19 cellular contexts compared by ENCODE assay signal in genomic region chr6:1592852-1593251, GRCh38. TPM values are rescaled to one million over a fixed set of nuclear protein-coding genes. Genes with fewer than 3 reads are reported as not detected.
A peak's percentile ranks its signal among the peaks of the same experiment; 100 is the strongest.
DNase-seq lines count a peak whose midpoint lies in the region; ATAC-seq, FAIRE-seq and TF ChIP-seq lines count a peak whose summit lies in the region.
"Had no signal": no experiment of that assay in that cellular context is flagged by ENCODE, and none has a peak within 500 bp of the region (broad histone marks: within the 10 kb centered on the region; RNA-seq: fewer than 3 reads in every experiment).

No MANE protein-coding gene starts in this region.

- H3K27ac ChIP-seq in osteoblast (ENCODE audit: low read depth, low read length) (no peak overlapping the region), HepG2 (ENCODE audit: extremely low read length, insufficient read depth, low read length) (no peak overlapping the region)
- H3K27ac ChIP-seq: BLaER1 treated with 17β-estradiol and CSF1 and Interleukin-3, amounts not matched to agents 10 nM and 100 nM had no signal

- TF ChIP-seq CTCF in WTC11 (IDR thresholded peaks at IDR 0.05) (no peak), osteoblast (IDR thresholded peaks at IDR 0.05; ENCODE audit: extremely low read depth, low read depth, low read length) (no peak), type B pancreatic cell (conservative IDR thresholded peaks at IDR 0.05) (no peak), HepG2 (CRISPR knock-in tag; IDR thresholded peaks at IDR 0.05) (no peak)

- no peaks in the 10 kb centered on the region for H3K9me3 Mint-ChIP-seq in activated CD8-positive, alpha-beta memory T cell treated with anti-CD3 and anti-CD28 coated beads, Interleukin-2, amount 10 ng/mL, durations not matched to agents 7 days and 5 days (ENCODE audit: low read depth)
- H3K9me3 Mint-ChIP-seq in WTC11 (no peaks in the 10 kb centered on the region), type B pancreatic cell (peaks cover 7% of the 10 kb centered on the region)
- H3K9me3 Mint-ChIP-seq: CD8-positive, alpha-beta T cell; IgD-negative memory B cell had no signal

- BruUV-seq in HepG2 (replicated peaks; lab: Mats Ljungman, UMichigan) = no TSS peak

- H3K9me3 ChIP-seq in osteoblast (ENCODE audit: low read depth, low read length) (peaks cover 2% of the 10 kb centered on the region), HepG2 (ENCODE audit: low read length) (no peaks in the 10 kb centered on the region)
- H3K9me3 ChIP-seq: BLaER1 treated with 17β-estradiol and CSF1 and Interleukin-3, amounts not matched to agents 10 nM and 100 nM; HAP-1 had no signal

- TF ChIP-seq RAD21 in HepG2 (CRISPR knock-in tag; IDR thresholded peaks at IDR 0.05) = no peak

- DNase-seq in activated CD8-positive, alpha-beta memory T cell treated with anti-CD3 and anti-CD28 coated beads, Interleukin-2, amount 50 U/mL, for 48 hours = peak; percentile 17
- no peak for DNase-seq in activated CD8-positive, alpha-beta memory T cell treated with anti-CD3 and anti-CD28 coated beads, Interleukin-2, amount 10 ng/mL, durations not matched to agents 7 days and 5 days
- DNase-seq in WTC11 (ENCODE audit: low spot score) (no peak), osteoblast (ENCODE audit: insufficient read length, low spot score, missing footprints) (peak; percentile 30), type B pancreatic cell (ENCODE audit: extremely low spot score, unreplicated experiment) (peak; percentile 50), HepG2 (ENCODE audit: low spot score) (no peak)
- DNase-seq: CD8-positive, alpha-beta T cell; COR-L47; DMS 273 treated with DMSO at 0.1 percent for 48 hours; KBM-7 had no signal

- H3K4me2 ChIP-seq in osteoblast (ENCODE audit: insufficient read depth, low read length) (no peak overlapping the region), HepG2 (ENCODE audit: low read depth, low read length) (no peak overlapping the region)
- H3K4me2 ChIP-seq: BLaER1 treated with 17β-estradiol and CSF1 and Interleukin-3, amounts not matched to agents 10 nM and 100 nM had no signal

- H3K4me1 ChIP-seq in osteoblast (ENCODE audit: insufficient read depth, low read length) (peaks cover 6% of the 10 kb centered on the region), HepG2 (ENCODE audit: insufficient read depth, low read length) (peaks cover 51% of the 10 kb centered on the region)

- H3K4me3 ChIP-seq in osteoblast (ENCODE audit: insufficient read depth, low read length) (no peak overlapping the region), HepG2 (replicated peaks in 1 of 3; ENCODE audit: insufficient read depth in 1 of 3, low read depth in 2 of 3, low read length in 3 of 3) (no peak overlapping the region)
- H3K4me3 ChIP-seq: BLaER1 treated with 17β-estradiol and CSF1 and Interleukin-3, amounts not matched to agents 10 nM and 100 nM; HAP-1 had no signal

- peaks cover 54% of the 10 kb centered on the region for H3K27me3 ChIP-seq in osteoblast (ENCODE audit: insufficient read depth, low read length)
- peaks cover 11 to 51% of the 10 kb centered on the region in 2 experiments; a peak in 4 of 5 replicates for H3K27me3 ChIP-seq in HepG2 (ENCODE audit: control insufficient read depth in 1 of 2, insufficient read depth in 2 of 2, low read length in 2 of 2)

- CTCF ChIA-PET in activated CD8-positive, alpha-beta memory T cell treated with anti-CD3 and anti-CD28 coated beads, Interleukin-2, amount 10 ng/mL, durations not matched to agents 7 days and 5 days (lab: Charles Lee) = interaction anchor here (0.6 to 1.1 kb wide), 3 partner anchors 25 to 69 kb away, joined by 3 to 4 read pairs (median 4); no protein-coding TSS in a partner anchor
- CTCF ChIA-PET in WTC11 (lab: Charles Lee) (no interaction called here), HepG2 (lab: Yijun Ruan, JAX; ENCODE audit: low intra/inter-chr PET ratio, low total read pairs) (no interaction called here)

- no peak overlapping the region for H3K9ac ChIP-seq in HepG2 (ENCODE audit: insufficient read depth, low read depth, low read length)
- H3K9ac ChIP-seq: BLaER1 treated with 17β-estradiol and CSF1 and Interleukin-3, amounts not matched to agents 10 nM and 100 nM had no signal

- no peak for TF ChIP-seq EP300 in HepG2 (IDR thresholded peaks at IDR 0.05; ENCODE audit: low read depth in 2 of 2, low read length in 2 of 2)
- TF ChIP-seq EP300 in HepG2 (CRISPR knock-in tag; IDR thresholded peaks at IDR 0.05; ENCODE audit: borderline replicate concordance) = no peak

- no peak for ATAC-seq in activated CD8-positive, alpha-beta memory T cell treated with anti-CD3 and anti-CD28 coated beads, Interleukin-2, amount 10 ng/mL, durations not matched to agents 7 days and 5 days
- no peak for ATAC-seq in WTC11
- ATAC-seq in HepG2 = no peak
- no peak for ATAC-seq in GM18868 (IDR thresholded peaks at IDR 0.05; ENCODE audit: unreplicated experiment)
- ATAC-seq: CD8-positive, alpha-beta T cell had no signal

- intact Hi-C loops in HepG2 (cut with micrococcal nuclease; ENCODE audit: unreplicated experiment) = loop anchor here (10.0 kb wide), 1 partner anchor 1462 kb away; no protein-coding TSS in a partner anchor

- no peak for TF ChIP-seq POLR2A in HepG2 (IDR thresholded peaks at IDR 0.05; ENCODE audit: insufficient read depth in 1 of 2, low read depth in 2 of 2, low read length in 2 of 2)

- no peak for FAIRE-seq in HepG2 (lab: Jason Lieb, UNC)
- FAIRE-seq: G401.6, GM12891, H1, HTR-8/SVneo had no signal

- WGBS in HepG2 (ENCODE audit: low lambda C conversion rate) = 74% methylated on average over 8 of the region's 8 CpGs

- H2AFZ ChIP-seq in osteoblast (ENCODE audit: low read length) (no peak overlapping the region), HepG2 (ENCODE audit: low read length) (no peak overlapping the region)

- peaks cover 50% of the 10 kb centered on the region for H3K27me3 Mint-ChIP-seq in activated CD8-positive, alpha-beta memory T cell treated with anti-CD3 and anti-CD28 coated beads, Interleukin-2, amount 10 ng/mL, durations not matched to agents 7 days and 5 days
- H3K27me3 Mint-ChIP-seq in WTC11 (ENCODE audit: low read depth) = peaks cover 13% of the 10 kb centered on the region
- peaks cover 47% of the 10 kb centered on the region for H3K27me3 Mint-ChIP-seq in type B pancreatic cell

- H3K79me2 ChIP-seq in osteoblast (ENCODE audit: insufficient read depth, low read length) = no peaks in the 10 kb centered on the region
- no peaks in the 10 kb centered on the region for H3K79me2 ChIP-seq in HepG2 (ENCODE audit: insufficient read depth, low read length)

- H3K4me3 Mint-ChIP-seq in activated CD8-positive, alpha-beta memory T cell treated with anti-CD3 and anti-CD28 coated beads, Interleukin-2, amount 10 ng/mL, durations not matched to agents 7 days and 5 days = no peak overlapping the region
- H3K4me3 Mint-ChIP-seq in WTC11 = no peak overlapping the region
- no peak overlapping the region for H3K4me3 Mint-ChIP-seq in type B pancreatic cell
- H3K4me3 Mint-ChIP-seq: B cell; CD8-positive, alpha-beta T cell; IgD-negative memory B cell had no signal

- H3K4me1 Mint-ChIP-seq in activated CD8-positive, alpha-beta memory T cell treated with anti-CD3 and anti-CD28 coated beads, Interleukin-2, amount 10 ng/mL, durations not matched to agents 7 days and 5 days = peaks cover 3% of the 10 kb centered on the region
- H3K4me1 Mint-ChIP-seq in WTC11 = peaks cover 20% of the 10 kb centered on the region
- H3K4me1 Mint-ChIP-seq in type B pancreatic cell (ENCODE audit: unreplicated experiment) = peaks cover 23% of the 10 kb centered on the region
- H3K4me1 Mint-ChIP-seq: B cell had no signal

- no peak overlapping the region for H3K27ac Mint-ChIP-seq in activated CD8-positive, alpha-beta memory T cell treated with anti-CD3 and anti-CD28 coated beads, Interleukin-2, amount 10 ng/mL, durations not matched to agents 7 days and 5 days
- H3K27ac Mint-ChIP-seq in WTC11 (peak overlapping the region; percentile 9; the same call in 1 of the 2 replicates), type B pancreatic cell (no peak overlapping the region)
- H3K27ac Mint-ChIP-seq: B cell; CD8-positive, alpha-beta T cell; IgD-negative memory B cell had no signal

- H3K36me3 ChIP-seq in osteoblast (ENCODE audit: insufficient read depth, low read length) (no peaks in the 10 kb centered on the region), HepG2 (replicated peaks in 1 of 2; ENCODE audit: control insufficient read depth in 1 of 2, insufficient read depth in 2 of 2, low read length in 2 of 2) (no peaks in the 10 kb centered on the region)
- H3K36me3 ChIP-seq: BLaER1 treated with 17β-estradiol and CSF1 and Interleukin-3, amounts not matched to agents 10 nM and 100 nM; HAP-1 had no signal

- in situ Hi-C loops in HepG2 (cut with HindIII; ENCODE audit: extremely low pct_ligation_motif_present, low pct_unique_long_range_greater_than_20kb) = loop anchor here (5.0 kb wide), 2 partner anchors 614 to 1039 kb away; no protein-coding TSS in a partner anchor

- POLR2A ChIA-PET in WTC11 (lab: Charles Lee) = no interaction called here
- POLR2A ChIA-PET in HepG2 (lab: Yijun Ruan, JAX) = no interaction called here

- H3K36me3 Mint-ChIP-seq in activated CD8-positive, alpha-beta memory T cell treated with anti-CD3 and anti-CD28 coated beads, Interleukin-2, amount 10 ng/mL, durations not matched to agents 7 days and 5 days = no peaks in the 10 kb centered on the region
- H3K36me3 Mint-ChIP-seq in WTC11 (no peaks in the 10 kb centered on the region), type B pancreatic cell (no peaks in the 10 kb centered on the region)
- H3K36me3 Mint-ChIP-seq: CD8-positive, alpha-beta T cell; IgD-negative memory B cell had no signal

- H4K20me1 ChIP-seq in osteoblast (ENCODE audit: insufficient read depth, low read length) = no peaks in the 10 kb centered on the region
- no peaks in the 10 kb centered on the region for H4K20me1 ChIP-seq in HepG2 (ENCODE audit: insufficient read depth, low read length)

RNA-seq across cellular contexts. Expression of gene FOXC1, which starts 16.9 kb away (rescaled TPM):
- total RNA-seq in activated CD8-positive, alpha-beta memory T cell treated with anti-CD3 and anti-CD28 coated beads, Interleukin-2, amount 10 ng/mL, durations not matched to agents 7 days and 5 days = under 1 TPM in 1 of 2 experiments, not detected in 1; 0.26 TPM
- total RNA-seq in WTC11 (2021) (6.1 to 10.7 TPM (median 7.2 TPM) in 3 replicates), osteoblast (39.4 and 41.0 TPM in 2 replicates), type B pancreatic cell (ENCODE audit: low replicate concordance) (20.8 and 53.5 TPM in 2 replicates), HepG2 (2016; rRNA removed; fragmentation: Illumina TruSeq; extraction: Trizol) (0.46 and 0.55 TPM in 2 replicates)
- 0.09 TPM in 1 of 2 replicates, not detected in the other for total RNA-seq in HepG2 (2016; cell fraction: cytosol; rRNA removed; fragmentation: Illumina TruSeq; extraction: Trizol; ENCODE audit: low read depth)
- 0.42 and 0.50 TPM in 2 replicates for total RNA-seq in HepG2 (2016; cell fraction: insoluble cytoplasmic fraction; rRNA removed; fragmentation: Illumina TruSeq; extraction: Trizol)
- 0.28 and 0.31 TPM in 2 replicates for total RNA-seq in HepG2 (2016; cell fraction: membrane; rRNA removed; fragmentation: Illumina TruSeq; extraction: Trizol)
- 0.47 and 0.50 TPM in 2 replicates for total RNA-seq in HepG2 (2016; cell fraction: nucleus; rRNA removed; fragmentation: Illumina TruSeq; extraction: Trizol)
- 0.37 and 0.44 TPM in 2 replicates for polyA plus RNA-seq in HepG2 (2011; rRNA removed)
- 0.19 and 0.23 TPM in 2 replicates for polyA plus RNA-seq in HepG2 (2011; cell fraction: cytosol; rRNA removed)
- polyA plus RNA-seq in HepG2 (2011; cell fraction: nucleus; rRNA removed) = 0.23 and 0.27 TPM in 2 replicates
- polyA plus RNA-seq in HepG2 (2012) = 0.30 and 0.53 TPM in 2 replicates
- 0.05 and 0.09 TPM in 2 replicates for polyA plus RNA-seq in HepG2 (2016; cell fraction: cytosol; fragmentation: Illumina TruSeq; extraction: Trizol; ENCODE audit: low read depth)
- 0.89 and 1.2 TPM in 2 replicates for polyA plus RNA-seq in HepG2 (2016; cell fraction: insoluble cytoplasmic fraction; fragmentation: Illumina TruSeq; extraction: Trizol; ENCODE audit: low read depth)
- polyA plus RNA-seq in HepG2 (2016; cell fraction: membrane; fragmentation: Illumina TruSeq; extraction: Trizol; ENCODE audit: low read depth) = 0.26 and 0.35 TPM in 2 replicates
- polyA plus RNA-seq in HepG2 (2016; cell fraction: nucleus; fragmentation: Illumina TruSeq; extraction: Trizol; ENCODE audit: insufficient read depth, low read depth) = 0.72 and 0.95 TPM in 2 replicates
- polyA minus RNA-seq in HepG2 (2011; rRNA and poly(A)+ RNA removed; ENCODE audit: low replicate concordance) = 0.30 and 18.3 TPM in 2 replicates
- 0.30 and 0.97 TPM in 2 replicates for polyA minus RNA-seq in HepG2 (2011; cell fraction: cytosol; rRNA and poly(A)+ RNA removed)
- 0.25 and 0.52 TPM in 2 replicates for polyA minus RNA-seq in HepG2 (2011; cell fraction: nucleus; rRNA and poly(A)+ RNA removed)
- total RNA-seq: CD8-positive, alpha-beta T cell had no signal
- polyA plus RNA-seq: H1, IgD-negative memory B cell had no signal

Comparison
In these comparisons a context has a peak if more than half of its experiments do, and no peak if none do; other contexts are left out.
1. DNase-seq: peak in activated CD8-positive, alpha-beta memory T cell treated with anti-CD3 and anti-CD28 coated beads, Interleukin-2, amount 50 U/mL, for 48 hours (single experiment), osteoblast (single experiment) and type B pancreatic cell (single experiment); none in activated CD8-positive, alpha-beta memory T cell treated with anti-CD3 and anti-CD28 coated beads, Interleukin-2, amount 10 ng/mL, durations not matched to agents 7 days and 5 days (single experiment), WTC11 (single experiment) and HepG2 (single experiment).